24 cellular contexts compared by ENCODE assay signal in genomic region chr20:59068534-59068933, GRCh38. TPM values are rescaled to one million over a fixed set of nuclear protein-coding genes. Genes with fewer than 3 reads are reported as not detected.
"Had no signal": no experiment of that assay in that cellular context is flagged by ENCODE, and none has a peak within 500 bp of the region (broad histone marks: within the 10 kb centered on the region; RNA-seq: fewer than 3 reads in every experiment).

No MANE protein-coding gene starts in this region.

- H3K36me3 ChIP-seq: SJSA1 had no signal

- H3K9me3 Mint-ChIP-seq: IgD-negative memory B cell had no signal

- H3K9me3 ChIP-seq: SJSA1 had no signal

- H3K27ac ChIP-seq: KMS-11, SJSA1, SK-N-MC had no signal

- H3K4me3 Mint-ChIP-seq: IgD-negative memory B cell had no signal

- DNase-seq: Kasumi-1, MM.1S, NCI-H1092 treated with DMSO at 0.1 percent for 48 hours, NCI-H1436, NCI-H187, NCI-H2029, NCI-H2081 treated with DMSO at 0.1 percent for 48 hours, NCI-H2171, NCI-H226, NCI-H446, NCI-H510A, NCI-H524 treated with DMSO at 0.1 percent for 48 hours, NCI-H69, NCI-H774, Right ventricle myocardium superior, RPMI8226, SIG-M5 had no signal

- FAIRE-seq: K562, RCC 7860 had no signal

- ATAC-seq: K562 had no signal

- H3K9ac ChIP-seq: KMS-11 had no signal

- H3K4me3 ChIP-seq: K562, SJSA1, SK-N-MC had no signal

- H3K4me1 ChIP-seq: SJSA1 had no signal

RNA-seq across cellular contexts. Expression of gene TUBB1, which starts 49.3 kb away (rescaled TPM):
- total RNA-seq: HT1080 had no signal
